Comparison of ENCODE assay signal across 19 cellular contexts in genomic region chr10:63562391-63562790, GRCh38.
"Had no signal": no experiment of that assay in that cellular context is flagged by ENCODE, and none has a peak within 500 bp of the region (broad histone marks: within the 10 kb centered on the region; RNA-seq: fewer than 3 reads in every experiment).

No MANE protein-coding gene starts in this region.

- H3K27me3 Mint-ChIP-seq: naive thymus-derived CD8-positive, alpha-beta T cell had no signal

- H3K9me3 ChIP-seq: colonic mucosa, heart right ventricle, mucosa of descending colon, neutrophil, sigmoid colon, stomach, thoracic aorta, transverse colon had no signal

- H3K9me3 Mint-ChIP-seq: naive thymus-derived CD8-positive, alpha-beta T cell had no signal

- DNase-seq: colonic mucosa; effector CD4-positive, alpha-beta T cell; foreskin melanocyte; heart right ventricle; hypothalamus; kidney glomerular epithelial cell; mammary epithelial cell; mucosa of descending colon; naive thymus-derived CD8-positive, alpha-beta T cell; sigmoid colon; stimulated activated CD4-positive, alpha-beta T cell treated with anti-CD3 and anti-CD28 coated beads, Interleukin-2, amount 100 ng/mL, for 24 hours; stimulated activated CD4-positive, alpha-beta T cell treated with anti-CD3 and anti-CD28 coated beads, Interleukin-4, amount 100 ng/mL, for 4 hours; stimulated activated naive CD4-positive, alpha-beta T cell; stomach; substantia nigra; transverse colon had no signal

- H3K4me3 Mint-ChIP-seq: naive thymus-derived CD8-positive, alpha-beta T cell had no signal

- ATAC-seq: heart right ventricle; mucosa of descending colon; naive thymus-derived CD8-positive, alpha-beta T cell had no signal

- H3K36me3 ChIP-seq: colonic mucosa, neutrophil, stomach, thoracic aorta, transverse colon had no signal

- H3K27me3 ChIP-seq: colonic mucosa, heart right ventricle, neutrophil, sigmoid colon, stomach, transverse colon had no signal

- H3K4me1 ChIP-seq: colonic mucosa, transverse colon had no signal

- H3K4me3 ChIP-seq: colonic mucosa, heart right ventricle, mucosa of descending colon, sigmoid colon, skin epidermis, stomach, thoracic aorta, transverse colon had no signal

- H3K27ac Mint-ChIP-seq: naive thymus-derived CD8-positive, alpha-beta T cell had no signal

- H3K27ac ChIP-seq: colonic mucosa, heart right ventricle, neutrophil, sigmoid colon, skin epidermis, stomach, thoracic aorta, transverse colon had no signal
